Comparison of ENCODE assay signal across 2 cellular contexts in the genomic region with DNA sequence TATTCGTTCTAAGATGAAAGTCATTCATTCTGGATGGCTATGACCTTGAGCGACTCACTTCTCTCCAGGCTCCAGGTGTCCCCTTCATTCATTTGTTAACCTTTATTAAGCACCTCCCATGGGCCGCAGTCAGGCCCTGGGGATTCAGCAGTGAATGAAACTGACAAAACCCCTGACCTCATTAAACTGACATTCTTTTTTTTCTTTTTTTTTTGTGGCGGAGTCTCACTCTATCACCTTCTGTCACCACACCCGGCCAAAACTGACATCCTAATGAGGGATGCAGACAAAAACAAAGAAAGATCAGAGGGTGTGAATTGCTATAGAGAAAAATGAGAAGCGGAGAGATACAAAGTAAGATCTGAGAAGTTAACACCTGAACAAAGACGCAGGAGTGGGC.
TF ChIP-seq lines count a peak whose summit lies in the region.

No MANE protein-coding gene starts in this region.

TF ChIP-seq in HepG2, 621 proteins besides CTCF, POLR2A, EP300 and RAD21:
- TF ChIP-seq ZSCAN20 (CRISPR knock-in tag; IDR thresholded peaks at IDR 0.05; ENCODE audit: borderline replicate concordance) (no peak), KMT2A (CRISPR knock-in tag; IDR thresholded peaks at IDR 0.05) (no peak), AHR (CRISPR knock-in tag; IDR thresholded peaks at IDR 0.05) (no peak), RARG (CRISPR knock-in tag; IDR thresholded peaks at IDR 0.05; ENCODE audit: low read depth) (no peak), AGO2 (optimal IDR thresholded peaks at IDR 0.05; ENCODE audit: low read depth, low read length) (no peak)
- TF ChIP-seq, protein P1, sequence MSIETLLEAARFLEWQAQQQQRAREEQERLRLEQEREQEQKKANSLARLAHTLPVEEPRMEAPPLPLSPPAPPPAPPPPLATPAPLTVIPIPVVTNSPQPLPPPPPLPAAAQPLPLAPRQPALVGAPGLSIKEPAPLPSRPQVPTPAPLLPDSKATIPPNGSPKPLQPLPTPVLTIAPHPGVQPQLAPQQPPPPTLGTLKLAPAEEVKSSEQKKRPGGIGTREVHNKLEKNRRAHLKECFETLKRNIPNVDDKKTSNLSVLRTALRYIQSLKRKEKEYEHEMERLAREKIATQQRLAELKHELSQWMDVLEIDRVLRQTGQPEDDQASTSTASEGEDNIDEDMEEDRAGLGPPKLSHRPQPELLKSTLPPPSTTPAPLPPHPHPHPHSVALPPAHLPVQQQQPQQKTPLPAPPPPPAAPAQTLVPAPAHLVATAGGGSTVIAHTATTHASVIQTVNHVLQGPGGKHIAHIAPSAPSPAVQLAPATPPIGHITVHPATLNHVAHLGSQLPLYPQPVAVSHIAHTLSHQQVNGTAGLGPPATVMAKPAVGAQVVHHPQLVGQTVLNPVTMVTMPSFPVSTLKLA (IDR thresholded peaks at IDR 0.05), result no peak
- TF ChIP-seq, protein P2, sequence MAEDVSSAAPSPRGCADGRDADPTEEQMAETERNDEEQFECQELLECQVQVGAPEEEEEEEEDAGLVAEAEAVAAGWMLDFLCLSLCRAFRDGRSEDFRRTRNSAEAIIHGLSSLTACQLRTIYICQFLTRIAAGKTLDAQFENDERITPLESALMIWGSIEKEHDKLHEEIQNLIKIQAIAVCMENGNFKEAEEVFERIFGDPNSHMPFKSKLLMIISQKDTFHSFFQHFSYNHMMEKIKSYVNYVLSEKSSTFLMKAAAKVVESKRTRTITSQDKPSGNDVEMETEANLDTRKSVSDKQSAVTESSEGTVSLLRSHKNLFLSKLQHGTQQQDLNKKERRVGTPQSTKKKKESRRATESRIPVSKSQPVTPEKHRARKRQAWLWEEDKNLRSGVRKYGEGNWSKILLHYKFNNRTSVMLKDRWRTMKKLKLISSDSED (CRISPR knock-in tag; IDR thresholded peaks at IDR 0.05), result no peak
- TF ChIP-seq, protein P3, sequence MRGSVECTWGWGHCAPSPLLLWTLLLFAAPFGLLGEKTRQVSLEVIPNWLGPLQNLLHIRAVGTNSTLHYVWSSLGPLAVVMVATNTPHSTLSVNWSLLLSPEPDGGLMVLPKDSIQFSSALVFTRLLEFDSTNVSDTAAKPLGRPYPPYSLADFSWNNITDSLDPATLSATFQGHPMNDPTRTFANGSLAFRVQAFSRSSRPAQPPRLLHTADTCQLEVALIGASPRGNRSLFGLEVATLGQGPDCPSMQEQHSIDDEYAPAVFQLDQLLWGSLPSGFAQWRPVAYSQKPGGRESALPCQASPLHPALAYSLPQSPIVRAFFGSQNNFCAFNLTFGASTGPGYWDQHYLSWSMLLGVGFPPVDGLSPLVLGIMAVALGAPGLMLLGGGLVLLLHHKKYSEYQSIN (CRISPR knock-in tag; IDR thresholded peaks at IDR 0.05; ENCODE audit: borderline replicate concordance), result no peak
TF ChIP-seq in HepG2: peak in this region for 0.

TF ChIP-seq in H1, 55 proteins besides CTCF, POLR2A, EP300 and RAD21:
- TF ChIP-seq TBP (IDR thresholded peaks at IDR 0.05; ENCODE audit: low read depth, low read length) (no peak), JUN (IDR thresholded peaks at IDR 0.05; ENCODE audit: low read depth, low read length) (no peak), CEBPB (IDR thresholded peaks at IDR 0.05; ENCODE audit: low read depth, low read length) (no peak), GABPA (IDR thresholded peaks at IDR 0.05; ENCODE audit: borderline replicate concordance, insufficient read depth, low read length) (no peak), CHD1 (IDR thresholded peaks at IDR 0.05; ENCODE audit: low read depth, low read length) (no peak), JUND (IDR thresholded peaks at IDR 0.05; ENCODE audit: low read length) (no peak), SP4 (IDR thresholded peaks at IDR 0.05; ENCODE audit: low read length) (no peak), RNF2 (IDR thresholded peaks at IDR 0.05; ENCODE audit: borderline replicate concordance, low read depth, low read length, missing control alignments, poor library complexity, severe bottlenecking) (no peak), PHF8 (conservative IDR thresholded peaks at IDR 0.05; ENCODE audit: low read depth, low read length) (no peak), EGR1 (IDR thresholded peaks at IDR 0.05; ENCODE audit: borderline replicate concordance, low read depth, low read length) (no peak), SRF (IDR thresholded peaks at IDR 0.05; ENCODE audit: low read depth, low read length) (no peak), NRF1 (IDR thresholded peaks at IDR 0.05; ENCODE audit: low read depth, low read length) (no peak), SUZ12 (IDR thresholded peaks at IDR 0.05; ENCODE audit: low read length) (no peak), KDM1A (IDR thresholded peaks at IDR 0.05; ENCODE audit: borderline replicate concordance, low read length) (no peak), FOSL1 (IDR thresholded peaks at IDR 0.05; ENCODE audit: insufficient read depth, low read depth, low read length) (no peak), SAP30 (IDR thresholded peaks at IDR 0.05; ENCODE audit: insufficient read depth, insufficient replicate concordance, low read length) (no peak)
- TF ChIP-seq, protein P4, sequence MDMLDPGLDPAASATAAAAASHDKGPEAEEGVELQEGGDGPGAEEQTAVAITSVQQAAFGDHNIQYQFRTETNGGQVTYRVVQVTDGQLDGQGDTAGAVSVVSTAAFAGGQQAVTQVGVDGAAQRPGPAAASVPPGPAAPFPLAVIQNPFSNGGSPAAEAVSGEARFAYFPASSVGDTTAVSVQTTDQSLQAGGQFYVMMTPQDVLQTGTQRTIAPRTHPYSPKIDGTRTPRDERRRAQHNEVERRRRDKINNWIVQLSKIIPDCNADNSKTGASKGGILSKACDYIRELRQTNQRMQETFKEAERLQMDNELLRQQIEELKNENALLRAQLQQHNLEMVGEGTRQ (IDR thresholded peaks at IDR 0.05; ENCODE audit: low read length), result no peak
- TF ChIP-seq, protein P5, sequence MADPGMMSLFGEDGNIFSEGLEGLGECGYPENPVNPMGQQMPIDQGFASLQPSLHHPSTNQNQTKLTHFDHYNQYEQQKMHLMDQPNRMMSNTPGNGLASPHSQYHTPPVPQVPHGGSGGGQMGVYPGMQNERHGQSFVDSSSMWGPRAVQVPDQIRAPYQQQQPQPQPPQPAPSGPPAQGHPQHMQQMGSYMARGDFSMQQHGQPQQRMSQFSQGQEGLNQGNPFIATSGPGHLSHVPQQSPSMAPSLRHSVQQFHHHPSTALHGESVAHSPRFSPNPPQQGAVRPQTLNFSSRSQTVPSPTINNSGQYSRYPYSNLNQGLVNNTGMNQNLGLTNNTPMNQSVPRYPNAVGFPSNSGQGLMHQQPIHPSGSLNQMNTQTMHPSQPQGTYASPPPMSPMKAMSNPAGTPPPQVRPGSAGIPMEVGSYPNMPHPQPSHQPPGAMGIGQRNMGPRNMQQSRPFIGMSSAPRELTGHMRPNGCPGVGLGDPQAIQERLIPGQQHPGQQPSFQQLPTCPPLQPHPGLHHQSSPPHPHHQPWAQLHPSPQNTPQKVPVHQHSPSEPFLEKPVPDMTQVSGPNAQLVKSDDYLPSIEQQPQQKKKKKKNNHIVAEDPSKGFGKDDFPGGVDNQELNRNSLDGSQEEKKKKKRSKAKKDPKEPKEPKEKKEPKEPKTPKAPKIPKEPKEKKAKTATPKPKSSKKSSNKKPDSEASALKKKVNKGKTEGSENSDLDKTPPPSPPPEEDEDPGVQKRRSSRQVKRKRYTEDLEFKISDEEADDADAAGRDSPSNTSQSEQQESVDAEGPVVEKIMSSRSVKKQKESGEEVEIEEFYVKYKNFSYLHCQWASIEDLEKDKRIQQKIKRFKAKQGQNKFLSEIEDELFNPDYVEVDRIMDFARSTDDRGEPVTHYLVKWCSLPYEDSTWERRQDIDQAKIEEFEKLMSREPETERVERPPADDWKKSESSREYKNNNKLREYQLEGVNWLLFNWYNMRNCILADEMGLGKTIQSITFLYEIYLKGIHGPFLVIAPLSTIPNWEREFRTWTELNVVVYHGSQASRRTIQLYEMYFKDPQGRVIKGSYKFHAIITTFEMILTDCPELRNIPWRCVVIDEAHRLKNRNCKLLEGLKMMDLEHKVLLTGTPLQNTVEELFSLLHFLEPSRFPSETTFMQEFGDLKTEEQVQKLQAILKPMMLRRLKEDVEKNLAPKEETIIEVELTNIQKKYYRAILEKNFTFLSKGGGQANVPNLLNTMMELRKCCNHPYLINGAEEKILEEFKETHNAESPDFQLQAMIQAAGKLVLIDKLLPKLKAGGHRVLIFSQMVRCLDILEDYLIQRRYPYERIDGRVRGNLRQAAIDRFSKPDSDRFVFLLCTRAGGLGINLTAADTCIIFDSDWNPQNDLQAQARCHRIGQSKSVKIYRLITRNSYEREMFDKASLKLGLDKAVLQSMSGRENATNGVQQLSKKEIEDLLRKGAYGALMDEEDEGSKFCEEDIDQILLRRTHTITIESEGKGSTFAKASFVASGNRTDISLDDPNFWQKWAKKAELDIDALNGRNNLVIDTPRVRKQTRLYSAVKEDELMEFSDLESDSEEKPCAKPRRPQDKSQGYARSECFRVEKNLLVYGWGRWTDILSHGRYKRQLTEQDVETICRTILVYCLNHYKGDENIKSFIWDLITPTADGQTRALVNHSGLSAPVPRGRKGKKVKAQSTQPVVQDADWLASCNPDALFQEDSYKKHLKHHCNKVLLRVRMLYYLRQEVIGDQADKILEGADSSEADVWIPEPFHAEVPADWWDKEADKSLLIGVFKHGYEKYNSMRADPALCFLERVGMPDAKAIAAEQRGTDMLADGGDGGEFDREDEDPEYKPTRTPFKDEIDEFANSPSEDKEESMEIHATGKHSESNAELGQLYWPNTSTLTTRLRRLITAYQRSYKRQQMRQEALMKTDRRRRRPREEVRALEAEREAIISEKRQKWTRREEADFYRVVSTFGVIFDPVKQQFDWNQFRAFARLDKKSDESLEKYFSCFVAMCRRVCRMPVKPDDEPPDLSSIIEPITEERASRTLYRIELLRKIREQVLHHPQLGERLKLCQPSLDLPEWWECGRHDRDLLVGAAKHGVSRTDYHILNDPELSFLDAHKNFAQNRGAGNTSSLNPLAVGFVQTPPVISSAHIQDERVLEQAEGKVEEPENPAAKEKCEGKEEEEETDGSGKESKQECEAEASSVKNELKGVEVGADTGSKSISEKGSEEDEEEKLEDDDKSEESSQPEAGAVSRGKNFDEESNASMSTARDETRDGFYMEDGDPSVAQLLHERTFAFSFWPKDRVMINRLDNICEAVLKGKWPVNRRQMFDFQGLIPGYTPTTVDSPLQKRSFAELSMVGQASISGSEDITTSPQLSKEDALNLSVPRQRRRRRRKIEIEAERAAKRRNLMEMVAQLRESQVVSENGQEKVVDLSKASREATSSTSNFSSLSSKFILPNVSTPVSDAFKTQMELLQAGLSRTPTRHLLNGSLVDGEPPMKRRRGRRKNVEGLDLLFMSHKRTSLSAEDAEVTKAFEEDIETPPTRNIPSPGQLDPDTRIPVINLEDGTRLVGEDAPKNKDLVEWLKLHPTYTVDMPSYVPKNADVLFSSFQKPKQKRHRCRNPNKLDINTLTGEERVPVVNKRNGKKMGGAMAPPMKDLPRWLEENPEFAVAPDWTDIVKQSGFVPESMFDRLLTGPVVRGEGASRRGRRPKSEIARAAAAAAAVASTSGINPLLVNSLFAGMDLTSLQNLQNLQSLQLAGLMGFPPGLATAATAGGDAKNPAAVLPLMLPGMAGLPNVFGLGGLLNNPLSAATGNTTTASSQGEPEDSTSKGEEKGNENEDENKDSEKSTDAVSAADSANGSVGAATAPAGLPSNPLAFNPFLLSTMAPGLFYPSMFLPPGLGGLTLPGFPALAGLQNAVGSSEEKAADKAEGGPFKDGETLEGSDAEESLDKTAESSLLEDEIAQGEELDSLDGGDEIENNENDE (IDR thresholded peaks at IDR 0.05; ENCODE audit: insufficient replicate concordance, low read length), result no peak
- TF ChIP-seq, protein P6, sequence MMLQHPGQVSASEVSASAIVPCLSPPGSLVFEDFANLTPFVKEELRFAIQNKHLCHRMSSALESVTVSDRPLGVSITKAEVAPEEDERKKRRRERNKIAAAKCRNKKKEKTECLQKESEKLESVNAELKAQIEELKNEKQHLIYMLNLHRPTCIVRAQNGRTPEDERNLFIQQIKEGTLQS (IDR thresholded peaks at IDR 0.05; ENCODE audit: insufficient read depth, low read depth, low read length), result no peak
